1 cellular context compared by ENCODE assay signal in genomic region chr1:178371236-178371635, GRCh38.
TF ChIP-seq lines count a peak whose summit lies in the region.

No MANE protein-coding gene starts in this region.

TF ChIP-seq in SK-N-SH, 30 proteins besides CTCF, POLR2A, EP300 and RAD21 (continued from another document):
- no peak for TF ChIP-seq USF2 (IDR thresholded peaks at IDR 0.05; ENCODE audit: borderline replicate concordance, low read depth, low read length)
